9 cellular contexts compared by ENCODE assay signal in the genomic region with DNA sequence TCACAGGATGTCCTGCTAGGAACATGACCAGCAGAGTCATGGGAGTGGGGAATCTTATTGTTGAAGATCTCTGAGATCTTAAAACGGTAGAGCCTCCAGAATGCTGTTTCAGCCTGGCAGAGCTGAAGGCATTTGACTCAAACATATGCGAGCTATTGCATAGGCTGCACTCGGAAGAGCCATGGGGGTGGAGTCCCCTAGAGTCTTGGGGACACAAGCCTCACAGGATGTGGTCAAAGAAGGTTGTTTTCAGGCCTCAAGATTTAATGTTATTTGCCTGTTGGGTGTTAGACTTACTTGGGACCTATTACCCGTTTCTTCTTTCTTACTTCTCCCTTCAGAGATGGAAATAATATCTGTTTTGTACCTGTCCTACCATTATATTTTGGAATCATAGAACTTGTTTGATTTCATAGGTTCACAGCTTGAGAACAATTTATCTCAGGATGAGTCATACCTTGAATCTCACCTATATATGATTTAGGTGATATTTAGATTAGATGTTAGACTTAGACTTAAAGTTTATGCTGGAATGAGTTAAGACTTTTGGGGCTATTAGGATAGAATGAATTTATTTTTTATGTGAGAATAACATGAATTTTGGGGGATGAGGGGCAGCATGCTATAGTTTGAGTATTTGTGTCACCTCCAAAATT.
DNase-seq lines count a peak whose midpoint lies in the region; ATAC-seq and TF ChIP-seq lines count a peak whose summit lies in the region.
"Had no signal": no experiment of that assay in that cellular context is flagged by ENCODE, and none has a peak within 500 bp of the region (broad histone marks: within the 10 kb centered on the region; RNA-seq: fewer than 3 reads in every experiment).

No MANE protein-coding gene starts in this region.

- CTCF ChIA-PET in CD4-positive, alpha-beta T cell (lab: Charles Lee): no interaction called here
- CTCF ChIA-PET in A673 (lab: Charles Lee): no interaction called here

- intact Hi-C loops in CD4-positive, alpha-beta T cell (cut with DNase I, micrococcal nuclease): loop anchor here in 1 of 2 experiments (1.0 to 5.0 kb wide), 2 partner anchors 18 to 174 kb away; partner anchors contain the start of gene ATP2B1
- intact Hi-C loops in A673 (cut with micrococcal nuclease; ENCODE audit: unreplicated experiment): no loop called here

- H3K4me1 Mint-ChIP-seq in CD4-positive, alpha-beta T cell (ENCODE audit: low read depth): peaks cover 69% of the 10 kb centered on the region
- peaks cover 49% of the 10 kb centered on the region for H3K4me1 Mint-ChIP-seq in stimulated activated memory B cell treated with anti-CD40 and anti-IgM and Interleukin-4, amounts not matched to agents 10 μg/mL and 1 μg/mL and 100 μg/mL, for 72 hours

- no peaks in the 10 kb centered on the region for H3K27me3 Mint-ChIP-seq in CD4-positive, alpha-beta T cell
- no peaks in the 10 kb centered on the region for H3K27me3 Mint-ChIP-seq in stimulated activated memory B cell treated with anti-CD40 and anti-IgM and Interleukin-4, amounts not matched to agents 10 μg/mL and 1 μg/mL and 100 μg/mL, for 72 hours

- peak overlapping the region; percentile 54 for H3K4me3 Mint-ChIP-seq in CD4-positive, alpha-beta T cell
- H3K4me3 Mint-ChIP-seq in stimulated activated memory B cell treated with anti-CD40 and anti-IgM and Interleukin-4, amounts not matched to agents 10 μg/mL and 1 μg/mL and 100 μg/mL, for 72 hours: peak overlapping the region; percentile 73
- H3K4me3 Mint-ChIP-seq: neural crest cell had no signal

- peak; percentile 96 for ATAC-seq in CD4-positive, alpha-beta T cell (ENCODE audit: poor library complexity)
- peak; percentile 94 for ATAC-seq in GM19397 (IDR thresholded peaks at IDR 0.05; ENCODE audit: unreplicated experiment)
- peak; percentile 95 for ATAC-seq in HG03354 (IDR thresholded peaks at IDR 0.05; ENCODE audit: poor library complexity, severe bottlenecking, unreplicated experiment)
- peak; percentile 98 for ATAC-seq in stimulated activated memory B cell treated with anti-CD40 and anti-IgM and Interleukin-4, amounts not matched to agents 10 μg/mL and 1 μg/mL and 100 μg/mL, for 72 hours

- H3K27me3 ChIP-seq in CD4-positive, alpha-beta T cell (ENCODE audit: control insufficient read depth, insufficient read depth, low read length): no peaks in the 10 kb centered on the region
- no peaks in the 10 kb centered on the region for H3K27me3 ChIP-seq in A673 (replicated peaks; ENCODE audit: insufficient read depth, low read depth, low read length, poor library complexity)

- peak overlapping the region; percentile 33 for H3K27ac ChIP-seq in CD4-positive, alpha-beta T cell (ENCODE audit: low read depth, low read length)
- H3K27ac ChIP-seq in A673 (ENCODE audit: low read depth, low read length, poor library complexity, severe bottlenecking): no peak overlapping the region

- POLR2A ChIA-PET in CD4-positive, alpha-beta T cell (lab: Charles Lee): interaction anchor here (0.7 to 2.9 kb wide), 9 partner anchors 9 to 172 kb away, joined by 3 to 24 read pairs (median 3); partner anchors contain the start of gene ATP2B1
- POLR2A ChIA-PET in A673 (lab: Charles Lee; ENCODE audit: low non-redundant PET): no interaction called here

- H3K36me3 Mint-ChIP-seq in CD4-positive, alpha-beta T cell (ENCODE audit: low read depth): peaks cover 6% of the 10 kb centered on the region
- H3K36me3 Mint-ChIP-seq in stimulated activated memory B cell treated with anti-CD40 and anti-IgM and Interleukin-4, amounts not matched to agents 10 μg/mL and 1 μg/mL and 100 μg/mL, for 72 hours: no peaks in the 10 kb centered on the region

- H3K27ac Mint-ChIP-seq in CD4-positive, alpha-beta T cell: peak overlapping the region; percentile 95
- H3K27ac Mint-ChIP-seq in stimulated activated memory B cell treated with anti-CD40 and anti-IgM and Interleukin-4, amounts not matched to agents 10 μg/mL and 1 μg/mL and 100 μg/mL, for 72 hours: peak overlapping the region; percentile 90

- no peak for TF ChIP-seq CTCF in CD4-positive, alpha-beta T cell (IDR thresholded peaks at IDR 0.05)
- TF ChIP-seq CTCF in A673 (conservative IDR thresholded peaks at IDR 0.05; ENCODE audit: low read depth, low read length): no peak

- DNase-seq in CD4-positive, alpha-beta T cell: peak; percentile 25 to 54 (median 34)
- DNase-seq in activated CD8-positive, alpha-beta memory T cell treated with anti-CD3 and anti-CD28 coated beads, Interleukin-2, amount 50 U/mL, for 48 hours: peak; percentile 55
- DNase-seq in A673 (ENCODE audit: low spot score) (no peak), D341Med (ENCODE audit: low spot score) (no peak), HUDEP-2 (lab: John Stamatoyannopoulos, UW; ENCODE audit: unreplicated experiment in 76 of 76) (no peak)

- H3K36me3 ChIP-seq in A673 (ENCODE audit: insufficient read depth, low read length, poor library complexity, severe bottlenecking): no peaks in the 10 kb centered on the region

- no peak overlapping the region for H3K4me3 ChIP-seq in A673 (ENCODE audit: low read depth, low read length, poor library complexity, severe bottlenecking)

- H3K4me1 ChIP-seq in A673 (ENCODE audit: insufficient read depth, low read length, poor library complexity, severe bottlenecking): peaks cover 23% of the 10 kb centered on the region

- BruUV-seq in A673 (replicated peaks; lab: Mats Ljungman, UMichigan): no TSS peak

- peaks cover 6% of the 10 kb centered on the region for H3K9me3 Mint-ChIP-seq in CD4-positive, alpha-beta T cell
- H3K9me3 Mint-ChIP-seq in stimulated activated memory B cell treated with anti-CD40 and anti-IgM and Interleukin-4, amounts not matched to agents 10 μg/mL and 1 μg/mL and 100 μg/mL, for 72 hours: no peaks in the 10 kb centered on the region

- H3K9me3 ChIP-seq in CD4-positive, alpha-beta T cell (ENCODE audit: control insufficient read depth, low read length): no peaks in the 10 kb centered on the region
- H3K9me3 ChIP-seq in A673 (ENCODE audit: low read depth, low read length, poor library complexity, severe bottlenecking): no peaks in the 10 kb centered on the region

Comparison
In these comparisons a context has a peak if more than half of its experiments do, and no peak if none do; other contexts are left out.
1. DNase-seq: peak in CD4-positive, alpha-beta T cell (10 of 10) and activated CD8-positive, alpha-beta memory T cell treated with anti-CD3 and anti-CD28 coated beads, Interleukin-2, amount 50 U/mL, for 48 hours (single experiment); none in A673 (single experiment), D341Med (single experiment) and HUDEP-2 (0 of 76).
2. Peak in every context shown above with its lines, with median percentiles within 50 percentile points of each other: ATAC-seq.